Comparison of ENCODE assay signal across 35 cellular contexts in the genomic region with DNA sequence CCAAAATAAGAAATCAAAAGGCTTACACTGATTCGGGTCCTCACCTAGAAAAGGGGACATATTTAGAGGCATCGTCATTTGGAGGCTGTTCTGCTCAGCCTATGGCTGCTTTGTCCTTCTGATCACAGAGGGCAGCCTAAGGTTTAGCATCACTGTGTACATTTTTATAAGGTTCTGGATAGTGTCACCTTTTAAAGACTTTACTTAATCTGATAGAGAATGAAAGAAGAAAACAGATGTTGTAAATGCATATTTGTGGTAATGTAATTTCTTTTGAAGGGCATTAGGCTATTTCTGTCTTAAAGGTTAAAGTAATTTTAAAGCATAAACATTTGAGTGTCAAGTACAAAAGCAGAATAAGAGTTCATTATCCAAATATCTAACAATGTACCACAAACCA.
"Had no signal": no experiment of that assay in that cellular context is flagged by ENCODE, and none has a peak within 500 bp of the region (broad histone marks: within the 10 kb centered on the region; RNA-seq: fewer than 3 reads in every experiment).

No MANE protein-coding gene starts in this region.

- H3K27ac ChIP-seq: adrenal gland, body of pancreas, brain microvascular endothelial cell, breast epithelium, VCaP had no signal

- H3K9me3 Mint-ChIP-seq: activated B cell treated with CpG ODN at 0.5 μM for 24 hours; activated CD4-positive, alpha-beta memory T cell treated with anti-CD3 and anti-CD28 coated beads for 36 hours; activated CD8-positive, alpha-beta T cell treated with anti-CD3 and anti-CD28 coated beads for 36 hours; activated naive CD4-positive, alpha-beta T cell treated with anti-CD3 and anti-CD28 coated beads for 36 hours; activated naive CD4-positive, alpha-beta T cell treated with anti-CD3 and anti-CD28 coated beads, Interleukin-2, amount 50 U/mL, for 72 hours; activated naive CD8-positive, alpha-beta T cell treated with anti-CD3 and anti-CD28 coated beads for 36 hours; activated T-cell treated with anti-CD3 and anti-CD28 coated beads, Interleukin-2, amount 50 U/mL, for 4 hours; activated T-cell treated with anti-CD3 and anti-CD28 coated beads, Interleukin-2, amount 50 U/mL, for 72 hours; activated T-helper 1 cell treated with anti-CD3 and anti-CD28 coated beads, Interleukin-12 subunit alpha, Interleukin-12 subunit beta, Interleukin-2, Interleukin-4 antibody, amounts not matched to agents 30 ng/mL and 10 ng/mL and 1 ng/mL, durations not matched to agents 14 hours and 24 hours and 36 hours; activated T-helper 17 cell treated with anti-CD3 and anti-CD28 coated beads, Interleukin-2, amount 50 U/mL, for 72 hours; central memory CD8-positive, alpha-beta T cell; T-helper 1 cell treated with Interleukin-12 subunit alpha and Interleukin-12 subunit beta and Interleukin-4 antibody, amounts not matched to agents 30 μg/mL and 1 μg/mL, for 36 hours; T-helper 2 cell treated with Interferon-gamma antibody and Interleukin-4, amounts not matched to agents 5 μg/mL and 100 μg/mL, for 36 hours had no signal

- H3K4me3 Mint-ChIP-seq: activated B cell treated with CpG ODN at 0.5 μM for 24 hours; activated CD4-positive, alpha-beta memory T cell treated with anti-CD3 and anti-CD28 coated beads for 36 hours; activated CD4-positive, alpha-beta T cell treated with anti-CD3 and anti-CD28 coated beads, Interleukin-2, amount 10 ng/mL, durations not matched to agents 24 days and 14 days; activated CD8-positive, alpha-beta T cell treated with anti-CD3 and anti-CD28 coated beads for 36 hours; activated naive CD4-positive, alpha-beta T cell treated with anti-CD3 and anti-CD28 coated beads for 36 hours; activated naive CD8-positive, alpha-beta T cell treated with anti-CD3 and anti-CD28 coated beads for 36 hours; activated T-cell treated with anti-CD3 and anti-CD28 coated beads, Interleukin-2, amount 50 U/mL, for 4 hours; activated T-cell treated with anti-CD3 and anti-CD28 coated beads, Interleukin-2, amount 50 U/mL, for 72 hours; activated T-helper 1 cell treated with anti-CD3 and anti-CD28 coated beads, Interleukin-12 subunit alpha, Interleukin-12 subunit beta, Interleukin-2, Interleukin-4 antibody, amounts not matched to agents 30 ng/mL and 10 ng/mL and 1 ng/mL, durations not matched to agents 14 hours and 24 hours and 36 hours; activated T-helper 17 cell treated with anti-CD3 and anti-CD28 coated beads, Interleukin-2, amount 50 U/mL, for 72 hours; central memory CD8-positive, alpha-beta T cell; T-helper 1 cell treated with Interleukin-12 subunit alpha and Interleukin-12 subunit beta and Interleukin-4 antibody, amounts not matched to agents 30 μg/mL and 1 μg/mL, for 36 hours; T-helper 2 cell treated with Interferon-gamma antibody and Interleukin-4, amounts not matched to agents 5 μg/mL and 100 μg/mL, for 36 hours had no signal

- H3K36me3 ChIP-seq: adrenal gland, brain microvascular endothelial cell, breast epithelium had no signal

- DNase-seq: activated B cell treated with CpG ODN at 0.5 μM for 24 hours; activated CD4-positive, alpha-beta memory T cell treated with anti-CD3 and anti-CD28 coated beads for 36 hours; activated CD4-positive, alpha-beta T cell treated with anti-CD3 and anti-CD28 coated beads for 4 hours; activated CD4-positive, alpha-beta T cell treated with anti-CD3 and anti-CD28 coated beads, Interleukin-2, amount 10 ng/mL, durations not matched to agents 24 days and 14 days; activated CD4-positive, alpha-beta T cell treated with anti-CD3 and anti-CD28 coated beads, Interleukin-2, amount 50 U/mL, for 1 hour; activated CD4-positive, alpha-beta T cell treated with anti-CD3 and anti-CD28 coated beads, Interleukin-2, amount 50 U/mL, for 4 hours; activated CD4-positive, CD25-positive, alpha-beta regulatory T cell treated with anti-CD3 and anti-CD28 coated beads, Interleukin-2, amount 50 U/mL, for 72 hours; activated CD8-positive, alpha-beta memory T cell treated with anti-CD3 and anti-CD28 coated beads, Interleukin-2, amount 50 U/mL, for 4 hours; activated CD8-positive, alpha-beta T cell treated with anti-CD3 and anti-CD28 coated beads for 36 hours; activated effector memory CD4-positive, alpha-beta T cell treated with anti-CD3 and anti-CD28 coated beads, Interleukin-2, amount 50 U/mL, for 16 hours; activated gamma-delta T cell treated with Interleukin-2 at 50 U/mL for 16 hours; activated naive CD4-positive, alpha-beta T cell; activated naive CD4-positive, alpha-beta T cell treated with anti-CD3 and anti-CD28 coated beads for 36 hours; activated naive CD4-positive, alpha-beta T cell treated with anti-CD3 and anti-CD28 coated beads, Interleukin-2, amount 50 U/mL, for 16 hours; activated naive CD8-positive, alpha-beta T cell treated with anti-CD3 and anti-CD28 coated beads for 36 hours; activated T-cell treated with anti-CD3 and anti-CD28 coated beads for 4 hours; activated T-cell treated with anti-CD3 and anti-CD28 coated beads, Interleukin-2, amount 50 U/mL, for 1 hour; activated T-cell treated with anti-CD3 and anti-CD28 coated beads, Interleukin-2, amount 50 U/mL, for 4 hours; activated T-cell treated with anti-CD3 and anti-CD28 coated beads, Interleukin-2, amount 50 U/mL, for 72 hours; adrenal gland; amniotic stem cell; aorta; body of pancreas; brain microvascular endothelial cell; caudate nucleus; cerebellar nuclear complex; T-helper 9 cell had no signal

- ATAC-seq: activated naive CD4-positive, alpha-beta T cell treated with anti-CD3 and anti-CD28 coated beads, Interleukin-2, amount 50 U/mL, for 72 hours; activated T-cell treated with anti-CD3 and anti-CD28 coated beads, Interleukin-2, amount 50 U/mL, for 4 hours; activated T-cell treated with anti-CD3 and anti-CD28 coated beads, Interleukin-2, amount 50 U/mL, for 72 hours; activated T-helper 17 cell treated with anti-CD3 and anti-CD28 coated beads, Interleukin-2, amount 50 U/mL, for 72 hours; body of pancreas had no signal

- H3K27ac Mint-ChIP-seq: activated B cell treated with CpG ODN at 0.5 μM for 24 hours; activated CD4-positive, alpha-beta memory T cell treated with anti-CD3 and anti-CD28 coated beads for 36 hours; activated CD4-positive, alpha-beta T cell treated with anti-CD3 and anti-CD28 coated beads, Interleukin-2, amount 10 ng/mL, durations not matched to agents 24 days and 14 days; activated CD8-positive, alpha-beta T cell treated with anti-CD3 and anti-CD28 coated beads for 36 hours; activated naive CD4-positive, alpha-beta T cell treated with anti-CD3 and anti-CD28 coated beads for 36 hours; activated naive CD4-positive, alpha-beta T cell treated with anti-CD3 and anti-CD28 coated beads, Interleukin-2, amount 50 U/mL, for 72 hours; activated naive CD8-positive, alpha-beta T cell treated with anti-CD3 and anti-CD28 coated beads for 36 hours; activated T-cell treated with anti-CD3 and anti-CD28 coated beads, Interleukin-2, amount 50 U/mL, for 72 hours; activated T-helper 1 cell treated with anti-CD3 and anti-CD28 coated beads, Interleukin-12 subunit alpha, Interleukin-12 subunit beta, Interleukin-2, Interleukin-4 antibody, amounts not matched to agents 30 ng/mL and 10 ng/mL and 1 ng/mL, durations not matched to agents 14 hours and 24 hours and 36 hours; activated T-helper 17 cell treated with anti-CD3 and anti-CD28 coated beads, Interleukin-2, amount 50 U/mL, for 72 hours; T-helper 1 cell treated with Interleukin-12 subunit alpha and Interleukin-12 subunit beta and Interleukin-4 antibody, amounts not matched to agents 30 μg/mL and 1 μg/mL, for 36 hours; T-helper 2 cell treated with Interferon-gamma antibody and Interleukin-4, amounts not matched to agents 5 μg/mL and 100 μg/mL, for 36 hours had no signal

- H3K4me3 ChIP-seq: adrenal gland, body of pancreas, breast epithelium had no signal

- H3K27me3 Mint-ChIP-seq: activated CD4-positive, alpha-beta memory T cell treated with anti-CD3 and anti-CD28 coated beads for 36 hours; activated CD8-positive, alpha-beta T cell treated with anti-CD3 and anti-CD28 coated beads for 36 hours; activated naive CD8-positive, alpha-beta T cell treated with anti-CD3 and anti-CD28 coated beads for 36 hours; central memory CD8-positive, alpha-beta T cell had no signal

- H3K9me3 ChIP-seq: adrenal gland, body of pancreas, breast epithelium had no signal

- H3K4me1 Mint-ChIP-seq: activated B cell treated with CpG ODN at 0.5 μM for 24 hours; activated CD4-positive, alpha-beta T cell treated with anti-CD3 and anti-CD28 coated beads, Interleukin-2, amount 10 ng/mL, durations not matched to agents 24 days and 14 days; activated naive CD8-positive, alpha-beta T cell treated with anti-CD3 and anti-CD28 coated beads for 36 hours; activated T-helper 17 cell treated with anti-CD3 and anti-CD28 coated beads, Interleukin-2, amount 50 U/mL, for 72 hours; central memory CD8-positive, alpha-beta T cell had no signal

- H3K4me1 ChIP-seq: adrenal gland, body of pancreas, breast epithelium had no signal

- H3K36me3 Mint-ChIP-seq: activated CD4-positive, alpha-beta memory T cell treated with anti-CD3 and anti-CD28 coated beads for 36 hours; activated naive CD4-positive, alpha-beta T cell treated with anti-CD3 and anti-CD28 coated beads, Interleukin-2, amount 50 U/mL, for 72 hours; activated naive CD8-positive, alpha-beta T cell treated with anti-CD3 and anti-CD28 coated beads for 36 hours had no signal

- H3K27me3 ChIP-seq: adrenal gland, body of pancreas, brain microvascular endothelial cell, breast epithelium had no signal
